In the genomic region with DNA sequence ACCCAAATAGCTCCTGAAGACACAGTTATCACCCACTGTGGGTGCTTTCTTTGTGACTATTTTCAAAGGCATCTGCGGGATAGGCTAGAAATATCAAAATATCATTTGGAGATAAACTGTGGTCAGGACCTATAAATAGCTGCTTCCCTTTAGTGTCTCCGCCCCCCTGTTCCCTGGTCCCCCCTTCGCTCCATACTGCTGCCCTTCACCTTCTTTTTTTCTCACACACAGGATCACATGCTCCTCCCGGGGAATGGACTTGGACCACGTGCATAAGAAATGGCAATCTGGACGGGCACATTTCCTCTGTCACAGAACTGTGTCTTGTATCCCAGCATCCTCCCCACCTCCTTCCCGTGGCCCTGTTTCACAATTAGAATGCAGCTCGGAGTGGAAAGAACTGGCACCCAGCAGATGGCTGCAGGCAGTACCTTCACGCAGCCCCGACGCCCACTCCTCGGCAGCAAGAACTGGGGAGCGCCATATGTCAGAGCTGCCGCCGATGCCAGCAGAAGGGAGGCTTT, we compare ENCODE assay signal across 1 cellular context.
TF ChIP-seq lines count a peak whose summit lies in the region.

No MANE protein-coding gene starts in this region.

TF ChIP-seq in SK-N-SH, 30 proteins besides CTCF, POLR2A, EP300 and RAD21 (continued from another document):
- TF ChIP-seq, protein P1, sequence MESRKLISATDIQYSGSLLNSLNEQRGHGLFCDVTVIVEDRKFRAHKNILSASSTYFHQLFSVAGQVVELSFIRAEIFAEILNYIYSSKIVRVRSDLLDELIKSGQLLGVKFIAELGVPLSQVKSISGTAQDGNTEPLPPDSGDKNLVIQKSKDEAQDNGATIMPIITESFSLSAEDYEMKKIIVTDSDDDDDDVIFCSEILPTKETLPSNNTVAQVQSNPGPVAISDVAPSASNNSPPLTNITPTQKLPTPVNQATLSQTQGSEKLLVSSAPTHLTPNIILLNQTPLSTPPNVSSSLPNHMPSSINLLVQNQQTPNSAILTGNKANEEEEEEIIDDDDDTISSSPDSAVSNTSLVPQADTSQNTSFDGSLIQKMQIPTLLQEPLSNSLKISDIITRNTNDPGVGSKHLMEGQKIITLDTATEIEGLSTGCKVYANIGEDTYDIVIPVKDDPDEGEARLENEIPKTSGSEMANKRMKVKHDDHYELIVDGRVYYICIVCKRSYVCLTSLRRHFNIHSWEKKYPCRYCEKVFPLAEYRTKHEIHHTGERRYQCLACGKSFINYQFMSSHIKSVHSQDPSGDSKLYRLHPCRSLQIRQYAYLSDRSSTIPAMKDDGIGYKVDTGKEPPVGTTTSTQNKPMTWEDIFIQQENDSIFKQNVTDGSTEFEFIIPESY (IDR thresholded peaks at IDR 0.05; ENCODE audit: borderline replicate concordance, low read depth), result no peak
- no peak for TF ChIP-seq MXI1 (IDR thresholded peaks at IDR 0.05; ENCODE audit: low read depth, low read length)
- no peak for TF ChIP-seq POLR2AphosphoS5 (IDR thresholded peaks at IDR 0.05; ENCODE audit: low read depth, low read length)
- no peak for TF ChIP-seq FOSL2 (IDR thresholded peaks at IDR 0.05; ENCODE audit: borderline replicate concordance, low read depth)
- TF ChIP-seq NFIC (IDR thresholded peaks at IDR 0.05; ENCODE audit: borderline replicate concordance), result no peak
- TF ChIP-seq RXRA (IDR thresholded peaks at IDR 0.05; ENCODE audit: borderline replicate concordance, low read depth), result no peak
- TF ChIP-seq TEAD4 (IDR thresholded peaks at IDR 0.05; ENCODE audit: borderline replicate concordance, insufficient read depth), result no peak
- TF ChIP-seq, protein P2, sequence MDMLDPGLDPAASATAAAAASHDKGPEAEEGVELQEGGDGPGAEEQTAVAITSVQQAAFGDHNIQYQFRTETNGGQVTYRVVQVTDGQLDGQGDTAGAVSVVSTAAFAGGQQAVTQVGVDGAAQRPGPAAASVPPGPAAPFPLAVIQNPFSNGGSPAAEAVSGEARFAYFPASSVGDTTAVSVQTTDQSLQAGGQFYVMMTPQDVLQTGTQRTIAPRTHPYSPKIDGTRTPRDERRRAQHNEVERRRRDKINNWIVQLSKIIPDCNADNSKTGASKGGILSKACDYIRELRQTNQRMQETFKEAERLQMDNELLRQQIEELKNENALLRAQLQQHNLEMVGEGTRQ (IDR thresholded peaks at IDR 0.05; ENCODE audit: borderline replicate concordance, low read depth, low read length), result no peak
- TF ChIP-seq NRF1 (IDR thresholded peaks at IDR 0.05; ENCODE audit: low read depth, low read length), result no peak
- TF ChIP-seq TCF12 (IDR thresholded peaks at IDR 0.05), result no peak
- TF ChIP-seq, protein P3, sequence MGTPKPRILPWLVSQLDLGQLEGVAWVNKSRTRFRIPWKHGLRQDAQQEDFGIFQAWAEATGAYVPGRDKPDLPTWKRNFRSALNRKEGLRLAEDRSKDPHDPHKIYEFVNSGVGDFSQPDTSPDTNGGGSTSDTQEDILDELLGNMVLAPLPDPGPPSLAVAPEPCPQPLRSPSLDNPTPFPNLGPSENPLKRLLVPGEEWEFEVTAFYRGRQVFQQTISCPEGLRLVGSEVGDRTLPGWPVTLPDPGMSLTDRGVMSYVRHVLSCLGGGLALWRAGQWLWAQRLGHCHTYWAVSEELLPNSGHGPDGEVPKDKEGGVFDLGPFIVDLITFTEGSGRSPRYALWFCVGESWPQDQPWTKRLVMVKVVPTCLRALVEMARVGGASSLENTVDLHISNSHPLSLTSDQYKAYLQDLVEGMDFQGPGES (IDR thresholded peaks at IDR 0.05; ENCODE audit: low read depth, low read length), result no peak
- no peak for TF ChIP-seq ELF1 (IDR thresholded peaks at IDR 0.05)
- TF ChIP-seq, protein P4, sequence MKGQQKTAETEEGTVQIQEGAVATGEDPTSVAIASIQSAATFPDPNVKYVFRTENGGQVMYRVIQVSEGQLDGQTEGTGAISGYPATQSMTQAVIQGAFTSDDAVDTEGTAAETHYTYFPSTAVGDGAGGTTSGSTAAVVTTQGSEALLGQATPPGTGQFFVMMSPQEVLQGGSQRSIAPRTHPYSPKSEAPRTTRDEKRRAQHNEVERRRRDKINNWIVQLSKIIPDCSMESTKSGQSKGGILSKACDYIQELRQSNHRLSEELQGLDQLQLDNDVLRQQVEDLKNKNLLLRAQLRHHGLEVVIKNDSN (IDR thresholded peaks at IDR 0.05; ENCODE audit: borderline replicate concordance, low read depth), result no peak
- TF ChIP-seq SMC3 (IDR thresholded peaks at IDR 0.05; ENCODE audit: low read depth, low read length), result no peak
- no peak for TF ChIP-seq RFX5 (IDR thresholded peaks at IDR 0.05; ENCODE audit: low read length)
